17 cellular contexts compared by ENCODE assay signal in the genomic region with DNA sequence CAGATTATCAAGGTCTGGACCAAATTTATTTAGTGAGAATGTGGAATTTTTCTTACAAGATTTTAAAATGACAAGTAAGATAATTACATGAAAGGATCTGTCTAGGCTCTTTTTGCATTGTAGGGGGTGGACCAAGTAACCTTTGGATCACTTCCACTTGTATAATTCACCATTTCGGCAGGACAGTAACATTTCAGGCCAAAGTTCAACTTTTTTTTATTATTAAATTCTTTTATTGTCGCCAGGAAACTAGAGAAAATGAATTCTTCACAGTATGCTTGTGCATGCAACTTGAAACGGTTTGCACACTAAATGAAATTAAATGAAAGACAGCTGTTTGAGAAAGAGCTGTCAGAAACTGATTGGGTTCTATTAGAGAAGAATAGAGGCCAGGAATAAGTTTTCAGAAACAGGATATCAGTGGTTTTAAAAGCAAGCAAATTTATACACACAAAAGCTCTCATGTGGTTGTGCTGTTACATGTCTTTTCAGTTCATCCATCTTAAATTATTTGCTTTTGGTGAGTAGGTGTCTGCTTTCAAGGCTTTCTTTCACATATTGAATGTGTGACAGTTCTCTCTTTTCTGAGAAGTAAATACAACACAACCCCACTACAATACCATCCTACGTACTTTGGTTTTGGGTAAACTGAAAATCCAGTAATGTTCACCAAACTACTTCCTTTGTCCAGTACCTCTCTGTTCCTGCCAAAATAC.
DNase-seq lines count a peak whose midpoint lies in the region; ATAC-seq, FAIRE-seq and TF ChIP-seq lines count a peak whose summit lies in the region.
"Had no signal": no experiment of that assay in that cellular context is flagged by ENCODE, and none has a peak within 500 bp of the region (broad histone marks: within the 10 kb centered on the region; RNA-seq: fewer than 3 reads in every experiment).

No MANE protein-coding gene starts in this region.

- no peaks in the 10 kb centered on the region for H3K79me2 ChIP-seq in GM12878 (ENCODE audit: control insufficient read depth, insufficient read depth, low read length)

- H3K36me3 Mint-ChIP-seq in CD8-positive, alpha-beta T cell, result no peaks in the 10 kb centered on the region
- H3K36me3 Mint-ChIP-seq in nephron progenitor cell (ENCODE audit: low read depth), result no peaks in the 10 kb centered on the region
- H3K36me3 Mint-ChIP-seq: naive B cell, T-cell had no signal

- no peak for TF ChIP-seq CTCF in CD8-positive, alpha-beta T cell (IDR thresholded peaks at IDR 0.05)
- TF ChIP-seq CTCF in GM12878 (IDR thresholded peaks at IDR 0.05 in 2 of 3, conservative IDR thresholded peaks at IDR 0.05 in 1 of 3; ENCODE audit: control insufficient read depth in 2 of 3, extremely low read depth in 1 of 3, insufficient read depth in 1 of 3, low read depth in 3 of 3, low read length in 3 of 3) (no peak), nephron progenitor cell (IDR thresholded peaks at IDR 0.05) (no peak)

- SMC1A ChIA-PET in GM12878 (lab: Charles Lee; ENCODE audit: uncharacterized antibody, unreplicated experiment), result interaction anchor here (0.6 to 1.4 kb wide), 6 partner anchors 21 to 908 kb away, joined by 3 to 4 read pairs (median 4); no protein-coding TSS in a partner anchor

- 68% methylated on average over 4 of the region's 4 CpGs for WGBS in GM12878 (ENCODE audit: insufficient coverage, insufficient replicate concordance, low lambda C conversion rate, missing lambda C conversion rate)

- no peaks in the 10 kb centered on the region for H3K9me3 Mint-ChIP-seq in CD8-positive, alpha-beta T cell
- no peaks in the 10 kb centered on the region for H3K9me3 Mint-ChIP-seq in nephron progenitor cell
- H3K9me3 Mint-ChIP-seq: activated B cell treated with CpG ODN at 0.5 μM for 24 hours; activated naive CD8-positive, alpha-beta T cell treated with anti-CD3 and anti-CD28 coated beads, Interleukin-2, amount 50 U/mL, for 24 hours; T-cell had no signal

- H3K27me3 Mint-ChIP-seq in CD8-positive, alpha-beta T cell (ENCODE audit: low read depth), result no peaks in the 10 kb centered on the region
- H3K27me3 Mint-ChIP-seq in nephron progenitor cell (ENCODE audit: low read depth, poor library complexity), result no peaks in the 10 kb centered on the region
- H3K27me3 Mint-ChIP-seq: activated B cell treated with CpG ODN at 0.5 μM for 24 hours; activated naive CD8-positive, alpha-beta T cell treated with anti-CD3 and anti-CD28 coated beads, Interleukin-2, amount 50 U/mL, for 24 hours; naive B cell; T-cell had no signal

- no peak overlapping the region for H3K4me2 ChIP-seq in GM12878 (ENCODE audit: control insufficient read depth, insufficient read depth)
- H3K4me2 ChIP-seq: PC-9 had no signal

- RAD21 ChIA-PET in GM12878 (lab: Charles Lee; ENCODE audit: unreplicated experiment), result interaction anchor here (0.5 to 1.3 kb wide), 3 partner anchors 107 to 124 kb away, joined by 3 to 4 read pairs (median 3); no protein-coding TSS in a partner anchor

- no peak for FAIRE-seq in GM12878 (lab: Jason Lieb, UNC)

- ATAC-seq in CD8-positive, alpha-beta T cell, result no peak
- ATAC-seq in GM12878, result peak; percentile 50
- no peak for ATAC-seq in left lobe of liver
- ATAC-seq: activated naive CD8-positive, alpha-beta T cell treated with anti-CD3 and anti-CD28 coated beads, Interleukin-2, amount 50 U/mL, for 24 hours; heart left ventricle; T-cell had no signal

- POLR2A ChIA-PET in CD8-positive, alpha-beta T cell (lab: Charles Lee), result no interaction called here
- POLR2A ChIA-PET in GM12878 (lab: Charles Lee), result no interaction called here

- no peak for TF ChIP-seq EP300 in GM12878 (IDR thresholded peaks at IDR 0.05; ENCODE audit: borderline replicate concordance in 1 of 2, control insufficient read depth in 1 of 2, low read depth in 2 of 2, low read length in 2 of 2)

- H4K20me1 ChIP-seq in GM12878 (ENCODE audit: control insufficient read depth, insufficient read depth), result no peaks in the 10 kb centered on the region

- intact Hi-C loops in CD8-positive, alpha-beta T cell (cut with DNase I, micrococcal nuclease), result no loop called here
- intact Hi-C loops in GM12878 (cut with micrococcal nuclease; ENCODE audit: unreplicated experiment), result no loop called here

- no peak overlapping the region for H3K27ac ChIP-seq in CD8-positive, alpha-beta T cell (ENCODE audit: low read depth, low read length)
- no peak overlapping the region for H3K27ac ChIP-seq in GM12878 (ENCODE audit: control insufficient read depth, insufficient read depth)
- H3K27ac ChIP-seq: epithelial cell of prostate, PC-9, stomach had no signal

- DNase-seq in CD8-positive, alpha-beta T cell, result no peak
- DNase-seq in NCI-H2107 (lab: John Stamatoyannopoulos, UW) (peak; percentile 40), GM12878 (ENCODE audit: low read depth, low spot score) (peak; percentile 21), nephron progenitor cell (no peak), NCI-H446 (lab: John Stamatoyannopoulos, UW) (no peak), RKO (ENCODE audit: low spot score) (no peak), left lobe of liver (ENCODE audit: low spot score) (no peak)
- DNase-seq in activated CD4-positive, alpha-beta T cell treated with anti-CD3 and anti-CD28 coated beads, Interleukin-2, amount 50 U/mL, for 1 hour, result no peak
- DNase-seq: activated B cell treated with CpG ODN at 0.5 μM for 24 hours; activated naive CD8-positive, alpha-beta T cell treated with anti-CD3 and anti-CD28 coated beads, Interleukin-2, amount 50 U/mL, for 24 hours; heart left ventricle; naive B cell; PC-9; stomach; T-cell had no signal

- no peaks in the 10 kb centered on the region for H3K36me3 ChIP-seq in CD8-positive, alpha-beta T cell (ENCODE audit: insufficient read depth, low read length)
- no peaks in the 10 kb centered on the region for H3K36me3 ChIP-seq in GM12878 (ENCODE audit: control insufficient read depth in 2 of 2, insufficient read depth in 2 of 2, low read length in 1 of 2)
- H3K36me3 ChIP-seq: HAP-1, heart left ventricle, stomach had no signal

- no peaks in the 10 kb centered on the region for H3K9me3 ChIP-seq in CD8-positive, alpha-beta T cell (ENCODE audit: low read length)
- no peaks in the 10 kb centered on the region for H3K9me3 ChIP-seq in GM12878 (replicated peaks; ENCODE audit: control insufficient read depth, insufficient read depth, low read length)
- H3K9me3 ChIP-seq: HAP-1, heart left ventricle, stomach had no signal

- H3K4me3 Mint-ChIP-seq in CD8-positive, alpha-beta T cell, result no peak overlapping the region
- no peak overlapping the region for H3K4me3 Mint-ChIP-seq in nephron progenitor cell
- H3K4me3 Mint-ChIP-seq: activated B cell treated with CpG ODN at 0.5 μM for 24 hours; activated naive CD8-positive, alpha-beta T cell treated with anti-CD3 and anti-CD28 coated beads, Interleukin-2, amount 50 U/mL, for 24 hours; naive B cell; T-cell had no signal

- no TSS peak for BruUV-seq in GM12878 (replicated peaks; lab: Mats Ljungman, UMichigan)

- in situ Hi-C loops in GM12878 (cut with MboI), result no loop called here

- peaks cover 20% of the 10 kb centered on the region for H3K4me1 Mint-ChIP-seq in CD8-positive, alpha-beta T cell (ENCODE audit: low read depth)
- peaks cover 31% of the 10 kb centered on the region for H3K4me1 Mint-ChIP-seq in nephron progenitor cell

- peak overlapping the region; percentile 37 for H3K27ac Mint-ChIP-seq in CD8-positive, alpha-beta T cell
- H3K27ac Mint-ChIP-seq in nephron progenitor cell, result peak overlapping the region; percentile 39
- H3K27ac Mint-ChIP-seq: activated B cell treated with CpG ODN at 0.5 μM for 24 hours; activated naive CD8-positive, alpha-beta T cell treated with anti-CD3 and anti-CD28 coated beads, Interleukin-2, amount 50 U/mL, for 24 hours had no signal

- no peak for TF ChIP-seq RAD21 in GM12878 (IDR thresholded peaks at IDR 0.05; ENCODE audit: insufficient read depth, low read depth, low read length)

- H3K27me3 ChIP-seq in CD8-positive, alpha-beta T cell (ENCODE audit: insufficient read depth, low read length), result no peaks in the 10 kb centered on the region
- H3K27me3 ChIP-seq in GM12878 (replicated peaks in 1 of 2; ENCODE audit: control insufficient read depth in 2 of 2, insufficient read depth in 2 of 2, low read length in 1 of 2), result no peaks in the 10 kb centered on the region
- H3K27me3 ChIP-seq: stomach had no signal

- TF ChIP-seq POLR2A in GM12878 (IDR thresholded peaks at IDR 0.05; ENCODE audit: low read depth, low read length), result no peak

- H3K4me1 ChIP-seq in CD8-positive, alpha-beta T cell (ENCODE audit: insufficient read depth, low read length), result peaks cover 10% of the 10 kb centered on the region
- H3K4me1 ChIP-seq in GM12878 (ENCODE audit: control insufficient read depth, insufficient read depth, low read length), result peaks cover 3% of the 10 kb centered on the region

- H3K9ac ChIP-seq in GM12878 (ENCODE audit: control insufficient read depth, insufficient read depth, low read length), result no peak overlapping the region

- no peak overlapping the region for H3K4me3 ChIP-seq in CD8-positive, alpha-beta T cell (ENCODE audit: low read depth, low read length)
- no peak overlapping the region for H3K4me3 ChIP-seq in GM12878
- H3K4me3 ChIP-seq: HAP-1, heart left ventricle, PC-9, stomach had no signal

- CTCF ChIA-PET in CD8-positive, alpha-beta T cell (lab: Charles Lee), result no interaction called here
- CTCF ChIA-PET in GM12878 (lab: Yijun Ruan, JAX), result interaction anchor here (2.3 kb wide), 1 partner anchor 17 kb away, joined by 8 read pairs; no protein-coding TSS in a partner anchor

- H2AFZ ChIP-seq in GM12878 (ENCODE audit: control insufficient read depth, low read depth, low read length), result no peak overlapping the region
- H2AFZ ChIP-seq: PC-9 had no signal

TF ChIP-seq in GM12878, 131 proteins besides CTCF, POLR2A, EP300 and RAD21 (continues in another document):
- TF ChIP-seq E2F4 (IDR thresholded peaks at IDR 0.05; ENCODE audit: low read depth, low read length) (no peak), BACH1 (IDR thresholded peaks at IDR 0.05; ENCODE audit: borderline replicate concordance) (no peak), GABPA (IDR thresholded peaks at IDR 0.05; ENCODE audit: low read depth) (no peak), JUNB (IDR thresholded peaks at IDR 0.05) (no peak), EZH2 (IDR thresholded peaks at IDR 0.05; ENCODE audit: borderline replicate concordance, control insufficient read depth, low read depth, low read length) (no peak), ETV6 (conservative IDR thresholded peaks at IDR 0.05 in 1 of 2, IDR thresholded peaks at IDR 0.05 in 1 of 2; ENCODE audit: borderline replicate concordance in 1 of 2, low read depth in 1 of 2) (no peak)

Comparison
In these comparisons a context has a peak if more than half of its experiments do, and no peak if none do; other contexts are left out.
1. DNase-seq: peak in NCI-H2107 (single experiment) and GM12878 (single experiment); none in CD8-positive, alpha-beta T cell (0 of 7), nephron progenitor cell (single experiment), NCI-H446 (0 of 2), RKO (single experiment), activated CD4-positive, alpha-beta T cell treated with anti-CD3 and anti-CD28 coated beads, Interleukin-2, amount 50 U/mL, for 1 hour (single experiment) and left lobe of liver (single experiment).